11 cellular contexts compared by ENCODE assay signal in the genomic region with DNA sequence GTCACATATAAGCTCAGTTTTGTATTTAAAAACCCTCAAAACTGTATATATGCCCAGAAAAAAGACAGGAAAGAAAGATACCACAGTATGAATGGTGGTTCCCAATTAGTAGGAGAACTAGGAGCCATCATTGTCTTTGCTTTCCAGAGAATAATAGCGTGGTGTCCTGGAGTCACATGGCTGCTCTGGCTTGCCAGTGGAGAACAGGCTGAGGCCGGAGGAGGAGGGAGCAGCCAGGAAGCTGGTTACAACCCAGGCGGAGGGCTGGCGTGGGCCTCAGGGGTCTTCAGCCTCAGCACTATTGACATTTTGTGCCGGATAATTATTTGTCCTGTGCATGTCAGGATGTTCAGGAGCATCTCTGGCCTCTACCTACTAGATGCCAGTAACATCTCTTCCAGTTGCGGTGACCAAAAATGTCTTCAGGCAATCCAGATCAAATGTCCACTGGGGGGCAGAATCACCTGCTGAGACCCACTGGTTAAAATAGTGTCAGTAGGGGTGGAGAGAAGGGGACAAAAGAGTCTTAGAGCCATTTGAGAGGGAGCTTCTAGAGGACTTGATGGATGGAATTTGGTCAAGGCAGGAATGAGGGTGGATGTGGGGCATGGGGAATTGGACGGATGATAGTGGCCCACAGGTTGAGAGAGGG.
DNase-seq lines count a peak whose midpoint lies in the region; ATAC-seq and TF ChIP-seq lines count a peak whose summit lies in the region.
"Had no signal": no experiment of that assay in that cellular context is flagged by ENCODE, and none has a peak within 500 bp of the region (broad histone marks: within the 10 kb centered on the region; RNA-seq: fewer than 3 reads in every experiment).

No MANE protein-coding gene starts in this region.

- H3K27me3 ChIP-seq in heart right ventricle (no peaks in the 10 kb centered on the region), ascending aorta (no peaks in the 10 kb centered on the region)

- H3K9me3 ChIP-seq in heart right ventricle (no peaks in the 10 kb centered on the region), ascending aorta (no peaks in the 10 kb centered on the region), mesodermal cell (ENCODE audit: control insufficient read depth, low read length) (no peaks in the 10 kb centered on the region)

- TF ChIP-seq CTCF in heart right ventricle (IDR thresholded peaks at IDR 0.05) (peak in 3 of 9 donors; percentile 11 to 16 (median 14)), ascending aorta (IDR thresholded peaks at IDR 0.05) (no peak), type B pancreatic cell (conservative IDR thresholded peaks at IDR 0.05) (no peak)

- H3K4me3 ChIP-seq in heart right ventricle (no peak overlapping the region), ascending aorta (no peak overlapping the region), mesodermal cell (ENCODE audit: extremely low read depth, insufficient read depth, low read length, poor library complexity, severe bottlenecking) (no peak overlapping the region)

- no peak for DNase-seq in heart right ventricle
- no peak for DNase-seq in cardiac septum (ENCODE audit: low spot score)
- DNase-seq in ascending aorta (ENCODE audit: low spot score in 2 of 2): no peak
- no peak for DNase-seq in type B pancreatic cell (ENCODE audit: extremely low spot score, unreplicated experiment)
- DNase-seq in islet precursor cell: no peak
- DNase-seq in effector CD8-positive, alpha-beta T cell (lab: John Stamatoyannopoulos, UW): no peak
- DNase-seq in activated T-cell treated with anti-CD3 and anti-CD28 coated beads, Interleukin-2, amount 50 U/mL, for 24 hours: no peak
- DNase-seq: CD4-positive, alpha-beta T cell; NCI-H2171 had no signal

- intact Hi-C loops in heart right ventricle (cut with DNase I) (no loop called here), cardiac septum (cut with DNase I) (no loop called here), ascending aorta (cut with DNase I) (no loop called here)

- WGBS in heart right ventricle, 2 donors: 92% methylated on average over 7 of the region's 7 CpGs
- 93 to 96% methylated on average over 7 of the region's 7 CpGs for WGBS in mesodermal cell (ENCODE audit: insufficient coverage in 2 of 2), 2 experiments

- H3K4me1 ChIP-seq in heart right ventricle: peaks cover 16 to 57% (median 41%) of the 10 kb centered on the region in 9 donors
- H3K4me1 ChIP-seq in ascending aorta: peaks cover 4 to 23% of the 10 kb centered on the region in 2 donors
- H3K4me1 ChIP-seq in mesodermal cell (ENCODE audit: control insufficient read depth, insufficient read depth, low read length, poor library complexity, severe bottlenecking): peaks cover 69% of the 10 kb centered on the region

- H3K36me3 ChIP-seq in heart right ventricle (no peaks in the 10 kb centered on the region), ascending aorta (no peaks in the 10 kb centered on the region), mesodermal cell (ENCODE audit: control insufficient read depth, insufficient read depth, low read length) (no peaks in the 10 kb centered on the region)

- peaks cover 5% of the 10 kb centered on the region for H3K36me3 Mint-ChIP-seq in type B pancreatic cell
- no peaks in the 10 kb centered on the region for H3K36me3 Mint-ChIP-seq in activated T-cell treated with anti-CD3 and anti-CD28 coated beads, Interleukin-2, amount 50 U/mL, for 24 hours (ENCODE audit: low read depth)
- H3K36me3 Mint-ChIP-seq: activated naive CD8-positive, alpha-beta T cell had no signal

- no peak for ATAC-seq in heart right ventricle

- no peaks in the 10 kb centered on the region for H3K27me3 Mint-ChIP-seq in type B pancreatic cell
- peaks cover 44% of the 10 kb centered on the region for H3K27me3 Mint-ChIP-seq in activated T-cell treated with anti-CD3 and anti-CD28 coated beads, Interleukin-2, amount 50 U/mL, for 24 hours

- peaks cover 64% of the 10 kb centered on the region for H3K4me1 Mint-ChIP-seq in type B pancreatic cell (ENCODE audit: unreplicated experiment)
- H3K4me1 Mint-ChIP-seq in activated T-cell treated with anti-CD3 and anti-CD28 coated beads, Interleukin-2, amount 50 U/mL, for 24 hours (ENCODE audit: low read depth): no peaks in the 10 kb centered on the region

- H3K27ac ChIP-seq in heart right ventricle: peak overlapping the region; percentile 14 to 80 (median 74)
- peak overlapping the region; percentile 64 to 76 for H3K27ac ChIP-seq in ascending aorta
- peak overlapping the region; percentile 91 for H3K27ac ChIP-seq in mesodermal cell (ENCODE audit: low read depth, low read length, severe bottlenecking)

- H3K9me3 Mint-ChIP-seq in type B pancreatic cell: no peaks in the 10 kb centered on the region
- H3K9me3 Mint-ChIP-seq in activated T-cell treated with anti-CD3 and anti-CD28 coated beads, Interleukin-2, amount 50 U/mL, for 24 hours: no peaks in the 10 kb centered on the region
- H3K9me3 Mint-ChIP-seq: CD4-positive, alpha-beta T cell had no signal

- H3K27ac Mint-ChIP-seq in type B pancreatic cell: peak overlapping the region; percentile 51
- H3K27ac Mint-ChIP-seq in activated T-cell treated with anti-CD3 and anti-CD28 coated beads, Interleukin-2, amount 50 U/mL, for 24 hours: no peak overlapping the region
- H3K27ac Mint-ChIP-seq: activated naive CD8-positive, alpha-beta T cell; CD4-positive, alpha-beta T cell had no signal

- H3K4me3 Mint-ChIP-seq in type B pancreatic cell: no peak overlapping the region
- no peak overlapping the region for H3K4me3 Mint-ChIP-seq in activated T-cell treated with anti-CD3 and anti-CD28 coated beads, Interleukin-2, amount 50 U/mL, for 24 hours
- H3K4me3 Mint-ChIP-seq: activated naive CD8-positive, alpha-beta T cell; CD4-positive, alpha-beta T cell had no signal
